26 cellular contexts compared by ENCODE assay signal in the genomic region with DNA sequence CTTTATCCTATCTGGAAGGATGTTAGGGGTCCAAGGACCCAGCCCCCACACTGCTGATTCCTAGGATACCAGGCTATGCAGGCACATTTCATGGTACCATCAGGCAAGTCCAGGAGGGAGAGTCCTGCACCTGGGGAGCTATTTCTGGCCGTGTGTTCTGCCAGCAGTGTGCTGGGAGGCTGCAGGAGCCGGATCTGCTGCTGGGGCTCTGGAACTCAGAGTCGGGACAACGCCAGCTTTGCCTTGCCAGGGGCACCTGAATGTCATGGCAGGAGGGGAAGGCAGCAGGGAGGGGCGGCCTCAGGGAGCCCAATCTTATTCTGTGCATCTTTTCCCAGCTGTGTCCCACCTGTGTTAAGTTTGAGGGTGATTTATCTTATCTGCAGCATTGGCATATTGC. TPM values are rescaled to one million over a fixed set of nuclear protein-coding genes. Genes with fewer than 3 reads are reported as not detected.
"Had no signal": no experiment of that assay in that cellular context is flagged by ENCODE, and none has a peak within 500 bp of the region (broad histone marks: within the 10 kb centered on the region; RNA-seq: fewer than 3 reads in every experiment).

No MANE protein-coding gene starts in this region.

- H3K9me3 ChIP-seq: SJSA1 had no signal

- ATAC-seq: activated T-helper 17 cell treated with anti-CD3 and anti-CD28 coated beads, Interleukin-2, amount 50 U/mL, for 72 hours; Panc1; T-helper 17 cell had no signal

- H3K27ac Mint-ChIP-seq: activated B cell treated with CpG ODN at 0.5 μM for 24 hours; activated CD4-positive, alpha-beta memory T cell treated with anti-CD3 and anti-CD28 coated beads, Interleukin-2, amount 10 ng/mL, durations not matched to agents 7 days and 5 days; activated naive CD4-positive, alpha-beta T cell treated with anti-CD3 and anti-CD28 coated beads for 36 hours; activated naive CD8-positive, alpha-beta T cell; activated T-helper 17 cell treated with anti-CD3 and anti-CD28 coated beads, Interleukin-2, amount 50 U/mL, for 72 hours; T-helper 17 cell had no signal

- H3K4me1 Mint-ChIP-seq: activated B cell treated with CpG ODN at 0.5 μM for 24 hours; activated CD4-positive, alpha-beta memory T cell treated with anti-CD3 and anti-CD28 coated beads, Interleukin-2, amount 10 ng/mL, durations not matched to agents 7 days and 5 days; activated T-helper 17 cell treated with anti-CD3 and anti-CD28 coated beads, Interleukin-2, amount 50 U/mL, for 72 hours; T-helper 17 cell had no signal

- H3K27me3 ChIP-seq: SJSA1 had no signal

- DNase-seq: activated B cell treated with CpG ODN at 0.5 μM for 24 hours; activated CD4-positive, alpha-beta memory T cell treated with anti-CD3 and anti-CD28 coated beads, Interleukin-2, amount 10 ng/mL, durations not matched to agents 7 days and 5 days; activated CD4-positive, alpha-beta T cell treated with anti-CD3 and anti-CD28 coated beads for 1 hour; activated CD4-positive, alpha-beta T cell treated with anti-CD3 and anti-CD28 coated beads, Interleukin-2, amount 50 U/mL, for 1 hour; activated gamma-delta T cell; activated naive CD4-positive, alpha-beta T cell treated with anti-CD3 and anti-CD28 coated beads for 36 hours; activated T-cell treated with anti-CD3 and anti-CD28 coated beads for 4 hours; activated T-cell treated with anti-CD3 and anti-CD28 coated beads, Interleukin-2, amount 50 U/mL, for 48 hours; NCI-H1092; NCI-H1417; NCI-H1694 treated with DMSO at 0.1 percent for 48 hours; NCI-H2081; NCI-H69; NK-92 treated with Interleukin-12 subunit alpha and Interleukin-12 subunit beta, amount 100 ng/mL, for 24 hours; OCI-M1; RPMI8226; SHP77; T-helper 17 cell; T-helper 9 cell had no signal

- H3K4me3 ChIP-seq: SJSA1 had no signal

- H3K36me3 Mint-ChIP-seq: activated naive CD8-positive, alpha-beta T cell had no signal

- H3K4me1 ChIP-seq: SJSA1 had no signal

- H3K9me3 Mint-ChIP-seq: activated B cell treated with CpG ODN at 0.5 μM for 24 hours; activated CD4-positive, alpha-beta memory T cell treated with anti-CD3 and anti-CD28 coated beads, Interleukin-2, amount 10 ng/mL, durations not matched to agents 7 days and 5 days; activated naive CD4-positive, alpha-beta T cell treated with anti-CD3 and anti-CD28 coated beads for 36 hours had no signal

- H3K27me3 Mint-ChIP-seq: activated B cell treated with CpG ODN at 0.5 μM for 24 hours; activated CD4-positive, alpha-beta memory T cell treated with anti-CD3 and anti-CD28 coated beads, Interleukin-2, amount 10 ng/mL, durations not matched to agents 7 days and 5 days; T-helper 17 cell had no signal

- H3K27ac ChIP-seq: KMS-11, SJSA1 had no signal

- H3K4me3 Mint-ChIP-seq: activated B cell treated with CpG ODN at 0.5 μM for 24 hours; activated CD4-positive, alpha-beta memory T cell treated with anti-CD3 and anti-CD28 coated beads, Interleukin-2, amount 10 ng/mL, durations not matched to agents 7 days and 5 days; activated naive CD4-positive, alpha-beta T cell treated with anti-CD3 and anti-CD28 coated beads for 36 hours; activated naive CD8-positive, alpha-beta T cell; activated T-helper 17 cell treated with anti-CD3 and anti-CD28 coated beads, Interleukin-2, amount 50 U/mL, for 72 hours; T-helper 17 cell had no signal

RNA-seq across cellular contexts. Expression of a gene that starts 17.8 kb away (rescaled TPM):
- total RNA-seq: activated B cell treated with CpG ODN at 0.5 μM for 24 hours; activated CD4-positive, alpha-beta memory T cell treated with anti-CD3 and anti-CD28 coated beads, Interleukin-2, amount 10 ng/mL, durations not matched to agents 7 days and 5 days; activated CD8-positive, alpha-beta memory T cell treated with anti-CD3 and anti-CD28 coated beads for 36 hours; activated naive CD4-positive, alpha-beta T cell treated with anti-CD3 and anti-CD28 coated beads for 36 hours; activated T-helper 17 cell treated with anti-CD3 and anti-CD28 coated beads, Interleukin-2, amount 50 U/mL, for 72 hours; MCF 10A; SJSA1; T-helper 17 cell had no signal
